In genomic region chr16:73464834-73465233, GRCh38 we compare ENCODE assay signal across 22 cellular contexts.
A peak's percentile ranks its signal among the peaks of the same experiment; 100 is the strongest.
DNase-seq lines count a peak whose midpoint lies in the region; ATAC-seq and TF ChIP-seq lines count a peak whose summit lies in the region.
"Had no signal": no experiment of that assay in that cellular context is flagged by ENCODE, and none has a peak within 500 bp of the region (broad histone marks: within the 10 kb centered on the region; RNA-seq: fewer than 3 reads in every experiment).

No MANE protein-coding gene starts in this region.

- H3K36me3 ChIP-seq in neural cell (ENCODE audit: insufficient read depth, low read length) (no peaks in the 10 kb centered on the region), aorta (ENCODE audit: control insufficient read depth in 1 of 2, insufficient read depth in 2 of 2, low read length in 1 of 2) (no peaks in the 10 kb centered on the region)
- H3K36me3 ChIP-seq: BLaER1 treated with 17β-estradiol and CSF1 and Interleukin-3, amounts not matched to agents 10 nM and 100 nM had no signal

- H3K79me2 ChIP-seq in neural cell (replicated peaks; ENCODE audit: insufficient read depth, low read length) = no peaks in the 10 kb centered on the region

- intact Hi-C loops in aorta (cut with DNase I) = no loop called here

- peaks cover 3% of the 10 kb centered on the region for H3F3A ChIP-seq in neural cell (ENCODE audit: insufficient read depth, low read length, poor library complexity, severe bottlenecking)

- DNase-seq in NCI-H2227 (lab: John Stamatoyannopoulos, UW; ENCODE audit: unreplicated experiment) = peak; percentile 18
- DNase-seq in NCI-H2227 treated with DMSO at 0.1 percent for 48 hours (lab: John Stamatoyannopoulos, UW) = no peak
- DNase-seq in islet precursor cell = peak; percentile 23
- no peak for DNase-seq in aorta
- DNase-seq in activated T-cell treated with anti-CD3 and anti-CD28 coated beads, Interleukin-2, amount 50 U/mL, for 1 hour = no peak
- DNase-seq in GM13976 (ENCODE audit: low spot score) = no peak
- DNase-seq: AML-193; CD4-positive, alpha-beta T cell; CD8-positive, alpha-beta memory T cell; DMS 273 treated with DMSO at 0.1 percent for 48 hours; DMS153; DMS53; DMS79; DND-41; EL; GDM1 had no signal

- H3K4me3 ChIP-seq in neural cell (ENCODE audit: low read length) (no peak overlapping the region), aorta (ENCODE audit: low read length in 2 of 2) (no peak overlapping the region)
- H3K4me3 ChIP-seq: A549; BLaER1 treated with 17β-estradiol and CSF1 and Interleukin-3, amounts not matched to agents 10 nM and 100 nM had no signal

- no peak overlapping the region for H2AFZ ChIP-seq in neural cell (ENCODE audit: low read depth, low read length)

- H3K9me2 ChIP-seq in neural cell (ENCODE audit: insufficient read depth, low read length) = no peaks in the 10 kb centered on the region

- H3K27me3 ChIP-seq in neural cell (ENCODE audit: insufficient read depth, low read depth, low read length) = no peaks in the 10 kb centered on the region
- no peaks in the 10 kb centered on the region for H3K27me3 ChIP-seq in aorta (ENCODE audit: control insufficient read depth in 1 of 2, insufficient read depth in 2 of 2, low read length in 1 of 2)
- H3K27me3 ChIP-seq: BLaER1 treated with 17β-estradiol and CSF1 and Interleukin-3, amounts not matched to agents 10 nM and 100 nM had no signal

- H3K27ac ChIP-seq in neural cell (ENCODE audit: low read length) = peak overlapping the region; percentile 45
- H3K27ac ChIP-seq in aorta (ENCODE audit: low read depth in 1 of 2, low read length in 2 of 2) = no peak overlapping the region
- H3K27ac ChIP-seq: 22Rv1; A549; BLaER1 treated with 17β-estradiol and CSF1 and Interleukin-3, amounts not matched to agents 10 nM and 100 nM; C4-2B had no signal

- no peak for TF ChIP-seq RAD21 in neural cell (conservative IDR thresholded peaks at IDR 0.05)

- WGBS in aorta, 2 donors = 88 to 91% methylated on average over 11 of the region's 11 CpGs

- no peaks in the 10 kb centered on the region for H3K4me1 ChIP-seq in aorta (ENCODE audit: control insufficient read depth in 1 of 2, insufficient read depth in 2 of 2, low read length in 2 of 2)
- H3K4me1 ChIP-seq: A549; BLaER1 treated with 17β-estradiol and CSF1 and Interleukin-3, amounts not matched to agents 10 nM and 100 nM had no signal

- peak; percentile 33 for ATAC-seq in aorta (ENCODE audit: low FRiP score)
- ATAC-seq in HG03097 (IDR thresholded peaks at IDR 0.05; ENCODE audit: low FRiP score, unreplicated experiment) = no peak
- ATAC-seq: A549 had no signal

- H3K4me2 ChIP-seq in neural cell (ENCODE audit: low read length) = no peak overlapping the region
- H3K4me2 ChIP-seq: A549; BLaER1 treated with 17β-estradiol and CSF1 and Interleukin-3, amounts not matched to agents 10 nM and 100 nM had no signal

- in situ Hi-C loops in GM13976 (cut with MboI; ENCODE audit: low sequenced_read_pairs, unreplicated experiment) = no loop called here

- TF ChIP-seq EP300 in neural cell (conservative IDR thresholded peaks at IDR 0.05; ENCODE audit: poor library complexity, severe bottlenecking) = no peak

- TF ChIP-seq CTCF in neural cell (IDR thresholded peaks at IDR 0.05; ENCODE audit: poor library complexity, severe bottlenecking) = no peak
- no peak for TF ChIP-seq CTCF in GM13976 (IDR thresholded peaks at IDR 0.05; ENCODE audit: borderline replicate concordance, control extremely low read depth, extremely low read depth, insufficient read depth, missing control alignments)

- H3K9me3 ChIP-seq in neural cell (ENCODE audit: low read length) (no peaks in the 10 kb centered on the region), aorta (ENCODE audit: control insufficient read depth, low read length) (no peaks in the 10 kb centered on the region)

- H3K9ac ChIP-seq in neural cell (ENCODE audit: low read length) = no peak overlapping the region
- H3K9ac ChIP-seq: BLaER1 treated with 17β-estradiol and CSF1 and Interleukin-3, amounts not matched to agents 10 nM and 100 nM had no signal

- H4K20me1 ChIP-seq in neural cell (ENCODE audit: insufficient read depth) = no peaks in the 10 kb centered on the region
- H4K20me1 ChIP-seq: BLaER1 treated with 17β-estradiol and CSF1 and Interleukin-3, amounts not matched to agents 10 nM and 100 nM had no signal

TF ChIP-seq in neural cell, 6 proteins besides CTCF, POLR2A, EP300 and RAD21:
- no peak for TF ChIP-seq SMC3 (conservative IDR thresholded peaks at IDR 0.05; ENCODE audit: poor library complexity)
- TF ChIP-seq REST (IDR thresholded peaks at IDR 0.05; ENCODE audit: borderline replicate concordance) = no peak
- no peak for TF ChIP-seq TAF1 (IDR thresholded peaks at IDR 0.05; ENCODE audit: low read depth)
- TF ChIP-seq MXI1 (conservative IDR thresholded peaks at IDR 0.05; ENCODE audit: poor library complexity, severe bottlenecking) = no peak
- no peak for TF ChIP-seq EZH2 (IDR thresholded peaks at IDR 0.05; ENCODE audit: borderline replicate concordance, insufficient read depth, low read length, poor library complexity, severe bottlenecking)
- no peak for TF ChIP-seq POLR2AphosphoS5 (IDR thresholded peaks at IDR 0.05)

Comparison
In these comparisons a context has a peak if more than half of its experiments do, and no peak if none do; other contexts are left out.
1. DNase-seq: peak in NCI-H2227 (single experiment) and islet precursor cell (single experiment); none in NCI-H2227 treated with DMSO at 0.1 percent for 48 hours (single experiment), aorta (0 of 2), activated T-cell treated with anti-CD3 and anti-CD28 coated beads, Interleukin-2, amount 50 U/mL, for 1 hour (single experiment) and GM13976 (single experiment).